10 cellular contexts compared by ENCODE assay signal in genomic region chr9:99244300-99245260, GRCh38. TPM values are rescaled to one million over a fixed set of nuclear protein-coding genes. Genes with fewer than 3 reads are reported as not detected.
DNase-seq lines count a peak whose midpoint lies in the region; ATAC-seq and TF ChIP-seq lines count a peak whose summit lies in the region.
"Had no signal": no experiment of that assay in that cellular context is flagged by ENCODE, and none has a peak within 500 bp of the region (broad histone marks: within the 10 kb centered on the region; RNA-seq: fewer than 3 reads in every experiment).

No MANE protein-coding gene starts in this region.

- H3K4me1 ChIP-seq in mesendoderm (ENCODE audit: control insufficient read depth, low read depth, low read length) = no peaks in the 10 kb centered on the region

- H3K4me2 ChIP-seq in SU-DHL-6 (ENCODE audit: low read depth, low read length, poor library complexity, severe bottlenecking) = peak overlapping the region; percentile 65
- no peak overlapping the region for H3K4me2 ChIP-seq in mesendoderm (ENCODE audit: low read length)

- no peaks in the 10 kb centered on the region for H3K79me1 ChIP-seq in mesendoderm (ENCODE audit: low read length)

- H3K9ac ChIP-seq in SU-DHL-6 (ENCODE audit: low read length) (peak overlapping the region; percentile 52), mesendoderm (ENCODE audit: low read length) (no peak overlapping the region)

- H3K56ac ChIP-seq in mesendoderm (ENCODE audit: low read length) = no peak overlapping the region

- H3K9me3 ChIP-seq in SU-DHL-6 (ENCODE audit: insufficient read depth, low read length) = no peaks in the 10 kb centered on the region

- no peak overlapping the region for H4K8ac ChIP-seq in mesendoderm (ENCODE audit: low read depth, low read length)

- H3K79me2 ChIP-seq in SU-DHL-6 (ENCODE audit: insufficient read depth, low read length) (no peaks in the 10 kb centered on the region), mesendoderm (ENCODE audit: control insufficient read depth, insufficient read depth, low read length) (no peaks in the 10 kb centered on the region)

- TF ChIP-seq CTCF in SU-DHL-6 (IDR thresholded peaks at IDR 0.05; ENCODE audit: insufficient read depth, low read length, poor library complexity, severe bottlenecking) = no peak

- no peak overlapping the region for H2BK15ac ChIP-seq in mesendoderm (replicated peaks; ENCODE audit: low read depth)

- DNase-seq in erythroblast (lab: John Stamatoyannopoulos, UW) (no peak), NCI-H2227 treated with DMSO at 0.1 percent for 48 hours (lab: John Stamatoyannopoulos, UW) (no peak), mesendoderm (no peak), germinal center (ENCODE audit: low spot score) (no peak)
- DNase-seq: DMS53, IMR-90 had no signal

- no peaks in the 10 kb centered on the region for H3K27me3 ChIP-seq in SU-DHL-6 (ENCODE audit: low read length)
- no peaks in the 10 kb centered on the region for H3K27me3 ChIP-seq in mesendoderm (ENCODE audit: insufficient read depth, low read length, poor library complexity)

- H2AFZ ChIP-seq in SU-DHL-6 (ENCODE audit: low read depth, low read length, severe bottlenecking) = peak overlapping the region; percentile 18

- H3K9me2 ChIP-seq in SU-DHL-6 (replicated peaks; ENCODE audit: insufficient read depth, low read length) = no peaks in the 10 kb centered on the region

- no peaks in the 10 kb centered on the region for H3K36me3 ChIP-seq in SU-DHL-6 (ENCODE audit: low read length)
- H3K36me3 ChIP-seq in mesendoderm (ENCODE audit: control insufficient read depth, insufficient read depth, low read length) = no peaks in the 10 kb centered on the region

- H2BK5ac ChIP-seq in mesendoderm (ENCODE audit: low read length) = no peak overlapping the region

- H2BK120ac ChIP-seq in mesendoderm (ENCODE audit: low read depth, low read length) = no peak overlapping the region

- ATAC-seq in GM18505 (IDR thresholded peaks at IDR 0.05; ENCODE audit: unreplicated experiment) (peak; percentile 85), GM21367 (IDR thresholded peaks at IDR 0.05; ENCODE audit: unreplicated experiment) (peak; percentile 92), HG03103 (IDR thresholded peaks at IDR 0.05; ENCODE audit: low read depth, unreplicated experiment) (peak; percentile 93)

- 100% methylated on average over 1 of the region's 4 CpGs for WGBS in mesendoderm (ENCODE audit: extremely low coverage, insufficient coverage, low lambda C conversion rate)

- TF ChIP-seq POLR2A in GM18505 (IDR thresholded peaks at IDR 0.05; ENCODE audit: borderline replicate concordance, extremely low read depth, insufficient read depth, insufficient read length) (no peak), erythroblast (IDR thresholded peaks at IDR 0.05; ENCODE audit: low read length) (no peak)

- H3K23ac ChIP-seq in mesendoderm (ENCODE audit: low read length) = no peak overlapping the region

- H3K18ac ChIP-seq in mesendoderm (ENCODE audit: low read length) = no peak overlapping the region

- H3K27ac ChIP-seq in SU-DHL-6 (ENCODE audit: low read depth, low read length) = peak overlapping the region; percentile 90
- no peak overlapping the region for H3K27ac ChIP-seq in mesendoderm (ENCODE audit: low read depth, low read length)

- peaks cover 50% of the 10 kb centered on the region for H3F3A ChIP-seq in SU-DHL-6 (ENCODE audit: insufficient read depth)

- no peak overlapping the region for H3K4ac ChIP-seq in mesendoderm (ENCODE audit: low read depth, low read length)

- no peak overlapping the region for H2AK5ac ChIP-seq in mesendoderm (ENCODE audit: low read length)

- no peaks in the 10 kb centered on the region for H4K20me1 ChIP-seq in SU-DHL-6 (ENCODE audit: low read depth, low read length)

- no peak overlapping the region for H4K5ac ChIP-seq in mesendoderm (ENCODE audit: low read length)

- peak overlapping the region; percentile 8 for H3K4me3 ChIP-seq in SU-DHL-6 (ENCODE audit: insufficient read depth, low read length, poor library complexity, severe bottlenecking)
- no peak overlapping the region for H3K4me3 ChIP-seq in mesendoderm (ENCODE audit: low read length)

RNA-seq across cellular contexts. Expression of gene SEC61B, which starts 22.5 kb away (rescaled TPM):
- polyA plus RNA-seq in mesendoderm (2013, experiment 1 of 2) = 561 TPM
- 537 TPM for polyA plus RNA-seq in mesendoderm (2013, experiment 2 of 2)

RNA-seq across cellular contexts. Expression of gene ALG2, which starts 22.8 kb away (rescaled TPM):
- polyA plus RNA-seq in mesendoderm (2013, experiment 1 of 2) = 31.2 TPM
- polyA plus RNA-seq in mesendoderm (2013, experiment 2 of 2) = 31.0 TPM
